ENCODE assay signal across 1 cellular context in the genomic region with DNA sequence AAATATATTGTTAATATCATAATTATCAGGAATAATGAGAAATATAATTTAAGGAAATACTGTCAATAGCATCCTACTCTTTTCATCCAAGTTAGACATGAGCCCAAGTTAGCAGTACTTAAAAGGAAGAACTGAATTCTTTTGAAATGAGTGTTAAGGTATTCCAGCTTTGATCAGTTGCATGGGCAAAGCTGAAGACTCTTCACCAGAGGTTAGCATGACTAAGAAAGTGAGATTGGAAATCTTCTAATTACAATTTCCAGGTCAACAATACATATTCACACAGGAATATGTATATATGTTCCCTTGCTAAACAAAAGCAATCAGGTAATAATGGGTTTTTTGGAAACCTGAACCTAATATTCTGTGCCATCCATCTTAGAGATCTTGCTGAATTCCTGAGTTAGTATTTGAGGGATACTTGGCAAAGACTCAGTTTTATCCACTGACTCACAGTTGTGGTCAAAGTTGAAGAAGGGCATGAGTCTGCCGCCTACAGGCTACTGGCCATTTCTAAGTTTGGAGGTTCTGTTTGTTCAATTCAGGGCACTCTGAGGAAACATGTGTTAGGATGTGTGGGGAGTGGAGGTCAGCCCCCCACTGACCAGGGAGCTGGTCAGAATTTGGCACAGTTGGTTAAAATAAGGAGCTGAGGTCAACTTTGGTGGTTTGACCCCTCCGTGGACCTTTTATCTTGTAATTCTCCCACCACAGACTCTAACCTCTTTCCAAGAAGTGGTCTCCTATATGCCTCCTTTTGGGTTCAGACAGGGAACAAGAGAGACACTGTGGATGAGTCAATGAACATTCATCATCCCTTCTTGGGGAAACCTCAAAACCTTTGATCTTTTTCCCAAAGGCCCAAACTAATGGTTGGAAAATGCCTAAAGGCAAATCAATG.
A peak's percentile ranks its signal among the peaks of the same experiment; 100 is the strongest.
TF ChIP-seq lines count a peak whose summit lies in the region.

No MANE protein-coding gene starts in this region.

TF ChIP-seq in K562, 482 proteins besides CTCF, POLR2A, EP300 and RAD21 (continued from another document):
- no peak for TF ChIP-seq MCM5 (IDR thresholded peaks at IDR 0.05; ENCODE audit: low read depth)
- 0 out of 2 replicates have a peak, but pooled peaks have one; percentile 27 for TF ChIP-seq EHMT2 (IDR thresholded peaks at IDR 0.05)
- no peak for TF ChIP-seq ZNF134 (CRISPR knock-in tag; conservative IDR thresholded peaks at IDR 0.05)
- TF ChIP-seq, protein P1, sequence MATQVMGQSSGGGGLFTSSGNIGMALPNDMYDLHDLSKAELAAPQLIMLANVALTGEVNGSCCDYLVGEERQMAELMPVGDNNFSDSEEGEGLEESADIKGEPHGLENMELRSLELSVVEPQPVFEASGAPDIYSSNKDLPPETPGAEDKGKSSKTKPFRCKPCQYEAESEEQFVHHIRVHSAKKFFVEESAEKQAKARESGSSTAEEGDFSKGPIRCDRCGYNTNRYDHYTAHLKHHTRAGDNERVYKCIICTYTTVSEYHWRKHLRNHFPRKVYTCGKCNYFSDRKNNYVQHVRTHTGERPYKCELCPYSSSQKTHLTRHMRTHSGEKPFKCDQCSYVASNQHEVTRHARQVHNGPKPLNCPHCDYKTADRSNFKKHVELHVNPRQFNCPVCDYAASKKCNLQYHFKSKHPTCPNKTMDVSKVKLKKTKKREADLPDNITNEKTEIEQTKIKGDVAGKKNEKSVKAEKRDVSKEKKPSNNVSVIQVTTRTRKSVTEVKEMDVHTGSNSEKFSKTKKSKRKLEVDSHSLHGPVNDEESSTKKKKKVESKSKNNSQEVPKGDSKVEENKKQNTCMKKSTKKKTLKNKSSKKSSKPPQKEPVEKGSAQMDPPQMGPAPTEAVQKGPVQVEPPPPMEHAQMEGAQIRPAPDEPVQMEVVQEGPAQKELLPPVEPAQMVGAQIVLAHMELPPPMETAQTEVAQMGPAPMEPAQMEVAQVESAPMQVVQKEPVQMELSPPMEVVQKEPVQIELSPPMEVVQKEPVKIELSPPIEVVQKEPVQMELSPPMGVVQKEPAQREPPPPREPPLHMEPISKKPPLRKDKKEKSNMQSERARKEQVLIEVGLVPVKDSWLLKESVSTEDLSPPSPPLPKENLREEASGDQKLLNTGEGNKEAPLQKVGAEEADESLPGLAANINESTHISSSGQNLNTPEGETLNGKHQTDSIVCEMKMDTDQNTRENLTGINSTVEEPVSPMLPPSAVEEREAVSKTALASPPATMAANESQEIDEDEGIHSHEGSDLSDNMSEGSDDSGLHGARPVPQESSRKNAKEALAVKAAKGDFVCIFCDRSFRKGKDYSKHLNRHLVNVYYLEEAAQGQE (CRISPR knock-in tag; IDR thresholded peaks at IDR 0.05; ENCODE audit: low read depth) = no peak
- TF ChIP-seq KHSRP (IDR thresholded peaks at IDR 0.05) = no peak
- TF ChIP-seq ARID1B (IDR thresholded peaks at IDR 0.05) = peak; percentile 48
- TF ChIP-seq ZNF551 (CRISPR knock-in tag; IDR thresholded peaks at IDR 0.05) = no peak
- TF ChIP-seq BMI1 (IDR thresholded peaks at IDR 0.05; ENCODE audit: low read length) = no peak
- no peak for TF ChIP-seq ZNF668 (CRISPR knock-in tag; IDR thresholded peaks at IDR 0.05)
- no peak for TF ChIP-seq ZNF778 (CRISPR knock-in tag; IDR thresholded peaks at IDR 0.05)
- TF ChIP-seq CHD1 (IDR thresholded peaks at IDR 0.05; ENCODE audit: low read length) = no peak
- TF ChIP-seq KLF13 (tag; IDR thresholded peaks at IDR 0.05; ENCODE audit: borderline replicate concordance, low read depth) = no peak
- TF ChIP-seq NR2C2 (CRISPR knock-in tag; IDR thresholded peaks at IDR 0.05) = no peak
- peak; percentile 78 for TF ChIP-seq NR2C2 (tag; IDR thresholded peaks at IDR 0.05)
- peak; percentile 74 for TF ChIP-seq LEF1 (IDR thresholded peaks at IDR 0.05)
- TF ChIP-seq TAF15 (IDR thresholded peaks at IDR 0.05; ENCODE audit: low read depth, low read length) = no peak
